ENCODE assay signal across 16 cellular contexts in genomic region chr17:2482218-2482617, GRCh38. TPM values are rescaled to one million over a fixed set of nuclear protein-coding genes. Genes with fewer than 3 reads are reported as not detected.
DNase-seq lines count a peak whose midpoint lies in the region; ATAC-seq and FAIRE-seq lines count a peak whose summit lies in the region.
"Had no signal": no experiment of that assay in that cellular context is flagged by ENCODE, and none has a peak within 500 bp of the region (broad histone marks: within the 10 kb centered on the region; RNA-seq: fewer than 3 reads in every experiment).

No MANE protein-coding gene starts in this region.

- peak overlapping the region; percentile 61 for H3K27ac Mint-ChIP-seq in activated naive CD4-positive, alpha-beta T cell treated with anti-CD3 and anti-CD28 coated beads for 36 hours
- H3K27ac Mint-ChIP-seq in activated naive CD8-positive, alpha-beta T cell treated with anti-CD3 and anti-CD28 coated beads, Interleukin-2, amount 10 ng/mL, durations not matched to agents 7 days and 5 days = peak overlapping the region; percentile 32
- H3K27ac Mint-ChIP-seq: B cell; stimulated activated naive CD8-positive, alpha-beta T cell treated with anti-CD3 and anti-CD28 coated beads, Interleukin-15, Interleukin-2, amounts not matched to agents 100 ng/mL and 50 ng/mL, for 24 hours had no signal

- FAIRE-seq in small intestine (lab: Jason Lieb, UNC) = no peak
- FAIRE-seq: K562 had no signal

- H3K27ac ChIP-seq in small intestine (ENCODE audit: low read depth in 1 of 2, low read length in 1 of 2) = peak overlapping the region in 1 of 2 donors; percentile 54
- H3K27ac ChIP-seq: esophagus muscularis mucosa, right lobe of liver, SJSA1 had no signal

- H3K4me1 Mint-ChIP-seq in activated naive CD4-positive, alpha-beta T cell treated with anti-CD3 and anti-CD28 coated beads for 36 hours (ENCODE audit: low read depth) = peaks cover 39% of the 10 kb centered on the region
- peaks cover 13% of the 10 kb centered on the region for H3K4me1 Mint-ChIP-seq in activated naive CD8-positive, alpha-beta T cell treated with anti-CD3 and anti-CD28 coated beads, Interleukin-2, amount 10 ng/mL, durations not matched to agents 7 days and 5 days

- H3K4me3 ChIP-seq in small intestine (ENCODE audit: low read depth in 1 of 2, low read length in 2 of 2) = no peak overlapping the region
- H3K4me3 ChIP-seq: esophagus muscularis mucosa, K562, right lobe of liver, SJSA1 had no signal

- peaks cover 3 to 15% of the 10 kb centered on the region in 2 donors for H3K4me1 ChIP-seq in small intestine (ENCODE audit: control insufficient read depth in 2 of 2, insufficient read depth in 1 of 2, low read depth in 1 of 2, low read length in 1 of 2)
- H3K4me1 ChIP-seq: SJSA1 had no signal

- no peaks in the 10 kb centered on the region for H3K27me3 ChIP-seq in small intestine (ENCODE audit: control insufficient read depth in 2 of 2, insufficient read depth in 2 of 2, low read length in 2 of 2)
- H3K27me3 ChIP-seq: esophagus muscularis mucosa, right lobe of liver, SJSA1 had no signal

- 44 to 54% (median 48%) methylated on average over 7 of the region's 7 CpGs for WGBS in small intestine, 3 donors

- peaks cover 8% of the 10 kb centered on the region for H3K36me3 Mint-ChIP-seq in activated naive CD4-positive, alpha-beta T cell treated with anti-CD3 and anti-CD28 coated beads for 36 hours (ENCODE audit: low read depth)
- no peaks in the 10 kb centered on the region for H3K36me3 Mint-ChIP-seq in activated naive CD8-positive, alpha-beta T cell treated with anti-CD3 and anti-CD28 coated beads, Interleukin-2, amount 10 ng/mL, durations not matched to agents 7 days and 5 days

- CTCF ChIA-PET in activated naive CD4-positive, alpha-beta T cell treated with anti-CD3 and anti-CD28 coated beads for 36 hours (lab: Charles Lee) = no interaction called here

- no peaks in the 10 kb centered on the region for H3K9me3 Mint-ChIP-seq in activated naive CD4-positive, alpha-beta T cell treated with anti-CD3 and anti-CD28 coated beads for 36 hours
- no peaks in the 10 kb centered on the region for H3K9me3 Mint-ChIP-seq in activated naive CD8-positive, alpha-beta T cell treated with anti-CD3 and anti-CD28 coated beads, Interleukin-2, amount 10 ng/mL, durations not matched to agents 7 days and 5 days
- H3K9me3 Mint-ChIP-seq: stimulated activated naive CD8-positive, alpha-beta T cell treated with anti-CD3 and anti-CD28 coated beads, Interleukin-15, Interleukin-2, amounts not matched to agents 100 ng/mL and 50 ng/mL, for 24 hours had no signal

- peak; percentile 42 for ATAC-seq in activated naive CD8-positive, alpha-beta T cell treated with anti-CD3 and anti-CD28 coated beads, Interleukin-2, amount 10 ng/mL, durations not matched to agents 7 days and 5 days (ENCODE audit: low read depth)
- ATAC-seq in HG03159 (IDR thresholded peaks at IDR 0.05; ENCODE audit: unreplicated experiment) = no peak
- ATAC-seq in HG03196 (IDR thresholded peaks at IDR 0.05; ENCODE audit: unreplicated experiment) = no peak
- ATAC-seq: K562, right lobe of liver had no signal

- no peaks in the 10 kb centered on the region for H3K9me3 ChIP-seq in small intestine (ENCODE audit: control insufficient read depth, low read depth)
- H3K9me3 ChIP-seq: esophagus muscularis mucosa, right lobe of liver, SJSA1 had no signal

- no peaks in the 10 kb centered on the region for H3K36me3 ChIP-seq in small intestine (ENCODE audit: control insufficient read depth in 2 of 2, insufficient read depth in 2 of 2, low read length in 2 of 2)
- H3K36me3 ChIP-seq: SJSA1 had no signal

- no peaks in the 10 kb centered on the region for H3K27me3 Mint-ChIP-seq in activated naive CD4-positive, alpha-beta T cell treated with anti-CD3 and anti-CD28 coated beads for 36 hours (ENCODE audit: low read depth)
- no peaks in the 10 kb centered on the region for H3K27me3 Mint-ChIP-seq in activated naive CD8-positive, alpha-beta T cell treated with anti-CD3 and anti-CD28 coated beads, Interleukin-2, amount 10 ng/mL, durations not matched to agents 7 days and 5 days
- H3K27me3 Mint-ChIP-seq: B cell; stimulated activated naive CD8-positive, alpha-beta T cell treated with anti-CD3 and anti-CD28 coated beads, Interleukin-15, Interleukin-2, amounts not matched to agents 100 ng/mL and 50 ng/mL, for 24 hours had no signal

- no peak overlapping the region for H3K4me3 Mint-ChIP-seq in activated naive CD4-positive, alpha-beta T cell treated with anti-CD3 and anti-CD28 coated beads for 36 hours
- no peak overlapping the region for H3K4me3 Mint-ChIP-seq in activated naive CD8-positive, alpha-beta T cell treated with anti-CD3 and anti-CD28 coated beads, Interleukin-2, amount 10 ng/mL, durations not matched to agents 7 days and 5 days
- H3K4me3 Mint-ChIP-seq: B cell; stimulated activated naive CD8-positive, alpha-beta T cell treated with anti-CD3 and anti-CD28 coated beads, Interleukin-15, Interleukin-2, amounts not matched to agents 100 ng/mL and 50 ng/mL, for 24 hours had no signal

- DNase-seq in activated naive CD4-positive, alpha-beta T cell treated with anti-CD3 and anti-CD28 coated beads for 36 hours = no peak
- DNase-seq in activated naive CD4-positive, alpha-beta T cell treated with anti-CD3 and anti-CD28 coated beads, Interleukin-2, amount 50 U/mL, for 16 hours = no peak
- DNase-seq in NAMALWA (ENCODE audit: low spot score) (peak; percentile 6), small intestine (peak; percentile 25), mesenteric fat pad (ENCODE audit: low spot score) (no peak)
- DNase-seq in activated naive CD8-positive, alpha-beta T cell treated with anti-CD3 and anti-CD28 coated beads, Interleukin-2, amount 10 ng/mL, durations not matched to agents 7 days and 5 days = no peak
- DNase-seq: activated CD4-positive, CD25-positive, alpha-beta regulatory T cell treated with anti-CD3 and anti-CD28 coated beads, Interleukin-2, amount 50 U/mL, for 72 hours; hippocampal formation; right lobe of liver had no signal

- POLR2A ChIA-PET in activated naive CD8-positive, alpha-beta T cell treated with anti-CD3 and anti-CD28 coated beads, Interleukin-2, amount 10 ng/mL, durations not matched to agents 7 days and 5 days (lab: Charles Lee) = interaction anchor here (0.7 kb wide), 1 partner anchor 89 kb away, joined by 3 read pairs; no protein-coding TSS in a partner anchor

- intact Hi-C loops in activated naive CD4-positive, alpha-beta T cell treated with anti-CD3 and anti-CD28 coated beads for 36 hours (cut with micrococcal nuclease) = no loop called here

RNA-seq across cellular contexts. Expression of gene METTL16, which starts 29.5 kb away (rescaled TPM):
- total RNA-seq in activated naive CD4-positive, alpha-beta T cell treated with anti-CD3 and anti-CD28 coated beads for 36 hours = 10 to 100 TPM; 44.8 to 45.5 TPM
- 10 to 100 TPM; 32.2 to 36.6 TPM for total RNA-seq in activated naive CD8-positive, alpha-beta T cell treated with anti-CD3 and anti-CD28 coated beads, Interleukin-2, amount 10 ng/mL, durations not matched to agents 7 days and 5 days
- polyA plus RNA-seq in small intestine = 10 to 100 TPM; 10.7 to 14.6 (median 11.3) TPM
- 25.3 TPM for total RNA-seq in mesenteric fat pad

Comparison
In these comparisons a context has a peak if more than half of its experiments do, and no peak if none do; other contexts are left out.
1. DNase-seq: peak in NAMALWA (single experiment) and small intestine (single experiment); none in activated naive CD4-positive, alpha-beta T cell treated with anti-CD3 and anti-CD28 coated beads for 36 hours (single experiment), activated naive CD4-positive, alpha-beta T cell treated with anti-CD3 and anti-CD28 coated beads, Interleukin-2, amount 50 U/mL, for 16 hours (single experiment), activated naive CD8-positive, alpha-beta T cell treated with anti-CD3 and anti-CD28 coated beads, Interleukin-2, amount 10 ng/mL, durations not matched to agents 7 days and 5 days (single experiment) and mesenteric fat pad (single experiment).